In the genomic region with DNA sequence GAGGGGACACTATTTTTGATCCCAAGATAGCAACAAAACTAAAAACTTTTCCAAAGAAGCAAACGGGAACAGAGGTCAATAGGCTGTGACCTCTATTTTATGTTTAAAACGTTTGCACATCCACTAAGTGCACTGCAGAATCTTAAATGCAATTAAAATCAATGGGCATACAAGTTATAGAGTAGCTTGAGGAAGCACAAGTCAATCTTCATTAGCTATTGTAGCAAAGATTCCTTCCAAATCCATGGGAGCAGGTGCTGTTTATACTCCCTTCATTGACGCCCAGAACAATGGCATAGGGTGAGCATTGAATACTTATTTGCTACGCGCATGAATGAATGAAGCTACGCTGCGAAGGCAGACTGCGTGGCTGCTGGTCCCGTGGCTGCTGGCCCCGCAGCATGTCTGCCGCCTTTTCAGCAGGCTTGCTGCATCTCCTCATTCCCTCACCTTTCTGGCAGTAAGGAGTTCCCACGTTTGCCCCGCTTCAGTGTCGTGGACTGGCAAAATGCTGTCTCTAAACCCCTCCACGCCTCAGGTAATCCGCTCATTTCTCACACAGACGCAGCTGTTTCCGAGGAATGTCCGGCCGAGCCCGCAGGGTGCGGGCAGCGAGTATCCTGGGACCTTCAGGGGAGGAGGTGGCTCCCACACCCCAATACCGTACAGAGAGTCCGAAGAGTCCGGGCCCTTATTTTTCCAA, we compare ENCODE assay signal across 1 cellular context.
TF ChIP-seq lines count a peak whose summit lies in the region.

No MANE protein-coding gene starts in this region.

TF ChIP-seq in IMR-90, 13 proteins besides CTCF, POLR2A, EP300 and RAD21 (continued from another document):
- TF ChIP-seq, protein P1, sequence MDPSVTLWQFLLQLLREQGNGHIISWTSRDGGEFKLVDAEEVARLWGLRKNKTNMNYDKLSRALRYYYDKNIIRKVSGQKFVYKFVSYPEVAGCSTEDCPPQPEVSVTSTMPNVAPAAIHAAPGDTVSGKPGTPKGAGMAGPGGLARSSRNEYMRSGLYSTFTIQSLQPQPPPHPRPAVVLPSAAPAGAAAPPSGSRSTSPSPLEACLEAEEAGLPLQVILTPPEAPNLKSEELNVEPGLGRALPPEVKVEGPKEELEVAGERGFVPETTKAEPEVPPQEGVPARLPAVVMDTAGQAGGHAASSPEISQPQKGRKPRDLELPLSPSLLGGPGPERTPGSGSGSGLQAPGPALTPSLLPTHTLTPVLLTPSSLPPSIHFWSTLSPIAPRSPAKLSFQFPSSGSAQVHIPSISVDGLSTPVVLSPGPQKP (IDR thresholded peaks at IDR 0.05; ENCODE audit: borderline replicate concordance, low read depth, low read length): no peak
- TF ChIP-seq MAFK (IDR thresholded peaks at IDR 0.05; ENCODE audit: low read depth, low read length): no peak
- TF ChIP-seq RFX5 (IDR thresholded peaks at IDR 0.05; ENCODE audit: low read depth, low read length): no peak
- no peak for TF ChIP-seq CEBPB (IDR thresholded peaks at IDR 0.05; ENCODE audit: low read depth, low read length)
- TF ChIP-seq NFE2L2 (IDR thresholded peaks at IDR 0.05; ENCODE audit: low read depth, low read length): no peak
- TF ChIP-seq CHD1 (IDR thresholded peaks at IDR 0.05; ENCODE audit: low read depth, low read length): no peak
- no peak for TF ChIP-seq RCOR1 (IDR thresholded peaks at IDR 0.05; ENCODE audit: insufficient replicate concordance, low read length)
- TF ChIP-seq FOS (IDR thresholded peaks at IDR 0.05; ENCODE audit: low read depth, low read length): no peak
- TF ChIP-seq BHLHE40 (IDR thresholded peaks at IDR 0.05; ENCODE audit: low read depth, low read length): no peak
- no peak for TF ChIP-seq MAZ (IDR thresholded peaks at IDR 0.05; ENCODE audit: borderline replicate concordance, low read depth, low read length)
TF ChIP-seq in IMR-90: peak in this region for 0.
